Comparison of ENCODE assay signal across 1 cellular context in genomic region chr12:100141998-100142850, GRCh38.
A peak's percentile ranks its signal among the peaks of the same experiment; 100 is the strongest.
TF ChIP-seq lines count a peak whose summit lies in the region.

No MANE protein-coding gene starts in this region.

TF ChIP-seq in A549, 52 proteins besides CTCF, POLR2A, EP300 and RAD21 (continued from another document):
- TF ChIP-seq REST (IDR thresholded peaks at IDR 0.05) (no peak), SREBF2 (IDR thresholded peaks at IDR 0.05) (no peak), PBX3 (IDR thresholded peaks at IDR 0.05) (0 out of 2 replicates have a peak, but pooled peaks have one; percentile 7), PHF8 (IDR thresholded peaks at IDR 0.05; ENCODE audit: borderline replicate concordance, low read depth) (peak; percentile 94), MYC (IDR thresholded peaks at IDR 0.05; ENCODE audit: borderline replicate concordance, low read length) (no peak), MAFK (IDR thresholded peaks at IDR 0.05; ENCODE audit: partially characterized antibody) (no peak), CBX8 (IDR thresholded peaks at IDR 0.05) (no peak), MAX (IDR thresholded peaks at IDR 0.05) (peak; percentile 64), EHF (CRISPR knock-in tag; IDR thresholded peaks at IDR 0.05) (no peak), KDM1A (IDR thresholded peaks at IDR 0.05; ENCODE audit: low read depth) (no peak), JUNB (IDR thresholded peaks at IDR 0.05) (peak; percentile 6; the same call in 1 of the 2 replicates)
